21 cellular contexts compared by ENCODE assay signal in the genomic region with DNA sequence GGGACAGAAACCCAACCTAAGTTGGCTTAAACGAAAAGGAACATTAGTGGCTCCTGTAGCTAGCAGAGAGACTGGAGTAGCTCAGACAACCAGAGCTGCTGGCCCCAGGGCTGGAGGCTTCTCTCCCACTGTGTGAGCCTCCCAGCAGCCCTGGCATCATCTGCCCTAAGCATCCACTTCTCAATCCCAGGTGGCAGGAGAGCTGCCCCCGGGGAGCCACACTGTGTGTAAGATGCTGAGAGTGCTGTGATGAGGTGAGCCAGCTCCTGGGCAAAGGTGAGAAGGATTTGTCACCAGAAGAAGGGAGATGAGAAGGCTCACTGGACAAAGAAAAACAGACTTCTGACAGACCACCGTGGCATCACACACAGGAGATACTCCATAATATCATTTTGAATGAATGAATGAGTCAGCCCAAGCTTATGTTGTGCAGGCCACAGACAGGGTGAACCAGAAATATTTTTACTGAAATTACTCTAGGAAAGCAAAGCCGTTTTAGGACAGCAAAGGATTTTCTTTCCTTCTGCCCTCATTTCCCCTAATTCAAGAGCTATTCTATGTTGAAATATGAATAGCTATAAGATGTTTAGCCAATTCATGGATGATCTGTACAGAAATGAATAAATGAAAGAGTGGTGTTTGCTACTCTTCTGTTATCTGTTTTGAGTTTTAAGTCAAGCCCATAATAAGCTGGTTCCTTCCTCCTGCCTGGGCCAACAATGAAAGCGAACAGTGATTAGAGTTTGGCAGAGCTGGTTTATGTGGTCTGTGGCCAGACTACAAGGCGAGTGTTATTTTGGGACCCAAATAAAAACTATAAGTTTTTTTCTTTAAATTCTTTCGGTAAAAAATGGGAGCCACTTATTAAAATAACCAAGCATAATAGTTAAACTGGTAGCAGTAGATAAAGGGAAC. TPM values are rescaled to one million over a fixed set of nuclear protein-coding genes. Genes with fewer than 3 reads are reported as not detected.
A peak's percentile ranks its signal among the peaks of the same experiment; 100 is the strongest.
DNase-seq lines count a peak whose midpoint lies in the region; ATAC-seq and TF ChIP-seq lines count a peak whose summit lies in the region.
"Had no signal": no experiment of that assay in that cellular context is flagged by ENCODE, and none has a peak within 500 bp of the region (broad histone marks: within the 10 kb centered on the region; RNA-seq: fewer than 3 reads in every experiment).

No MANE protein-coding gene starts in this region.

- no peak for TF ChIP-seq CTCF in hepatocyte (IDR thresholded peaks at IDR 0.05; ENCODE audit: poor library complexity)
- TF ChIP-seq CTCF in thoracic aorta (IDR thresholded peaks at IDR 0.05) = no peak

- H4K20me1 ChIP-seq in hepatocyte (ENCODE audit: insufficient read depth, poor library complexity, severe bottlenecking) = no peaks in the 10 kb centered on the region

- no peak overlapping the region for H2AFZ ChIP-seq in hepatocyte

- H3K79me2 ChIP-seq in hepatocyte = no peaks in the 10 kb centered on the region

- peak; percentile 31 for ATAC-seq in left ventricle myocardium superior
- ATAC-seq in Right ventricle myocardium inferior = no peak
- ATAC-seq in thoracic aorta (ENCODE audit: insufficient number of reproducible peaks, low FRiP score, low read depth) = no peak
- ATAC-seq in HG03097 (IDR thresholded peaks at IDR 0.05; ENCODE audit: low FRiP score, unreplicated experiment) = no peak
- ATAC-seq: GM12878; HepG2; naive thymus-derived CD8-positive, alpha-beta T cell; pancreas; sciatic nerve; upper lobe of right lung had no signal

- no peaks in the 10 kb centered on the region for H3K27me3 ChIP-seq in hepatocyte
- H3K27me3 ChIP-seq in thoracic aorta (replicated peaks; ENCODE audit: insufficient read depth) = no peaks in the 10 kb centered on the region
- H3K27me3 ChIP-seq in HAP-1 (ENCODE audit: low read depth) = no peaks in the 10 kb centered on the region
- H3K27me3 ChIP-seq: pancreas, stomach, upper lobe of right lung had no signal

- no peak overlapping the region for H3K4me3 ChIP-seq in hepatocyte
- H3K4me3 ChIP-seq in thoracic aorta = peak overlapping the region; percentile 5
- no peak overlapping the region for H3K4me3 ChIP-seq in HAP-1
- H3K4me3 ChIP-seq: GM12878, pancreas, stomach, upper lobe of right lung had no signal

- H3K36me3 ChIP-seq in hepatocyte (replicated peaks; ENCODE audit: insufficient read depth, low read depth) = no peaks in the 10 kb centered on the region
- no peaks in the 10 kb centered on the region for H3K36me3 ChIP-seq in thoracic aorta
- no peaks in the 10 kb centered on the region for H3K36me3 ChIP-seq in HAP-1 (replicated peaks)
- H3K36me3 ChIP-seq: pancreas, stomach, upper lobe of right lung had no signal

- peak overlapping the region; percentile 10 for H3K27ac ChIP-seq in hepatocyte
- H3K27ac ChIP-seq in thoracic aorta = peak overlapping the region; percentile 70 to 71
- H3K27ac ChIP-seq: pancreas, stomach, upper lobe of right lung had no signal

- intact Hi-C loops in left ventricle myocardium superior (cut with micrococcal nuclease) (loop anchor here (10.0 kb wide), 1 partner anchor 58 kb away; the partner anchor contains the start of gene ECM2), Right ventricle myocardium inferior (cut with DNase I) (no loop called here)

- WGBS in hepatocyte (ENCODE audit: low lambda C conversion rate, missing lambda C conversion rate) = 77% methylated on average over 7 of the region's 7 CpGs

- DNase-seq in left ventricle myocardium superior (no peak), Right ventricle myocardium inferior (ENCODE audit: missing footprints) (no peak), astrocyte of the hippocampus (ENCODE audit: low read depth, low spot score) (peak; percentile 61), hepatocyte (ENCODE audit: low spot score) (no peak), thoracic aorta (ENCODE audit: low spot score) (no peak), HAP-1 (ENCODE audit: low spot score in 2 of 2) (no peak)
- DNase-seq in activated CD8-positive, alpha-beta memory T cell treated with anti-CD3 and anti-CD28 coated beads for 24 hours = no peak
- DNase-seq: activated naive CD4-positive, alpha-beta T cell treated with anti-CD3 and anti-CD28 coated beads, Interleukin-2, amount 10 ng/mL, durations not matched to agents 7 days and 5 days; CD4-positive, alpha-beta T cell; mesendoderm; naive thymus-derived CD8-positive, alpha-beta T cell; NCI-H524 treated with DMSO at 0.1 percent for 48 hours; pancreas; SHP77; stimulated activated CD4-positive, alpha-beta T cell treated with anti-CD3 and anti-CD28 coated beads, Interleukin-1b, Interleukin-23, amount 100 ng/mL, for 48 hours; stomach; upper lobe of right lung had no signal

- no peak overlapping the region for H3K4me2 ChIP-seq in hepatocyte

- H3K9me2 ChIP-seq in hepatocyte (replicated peaks; ENCODE audit: insufficient read depth) = no peaks in the 10 kb centered on the region

- H3K4me1 ChIP-seq in hepatocyte (ENCODE audit: insufficient read depth) = peaks cover 6% of the 10 kb centered on the region
- H3K4me1 ChIP-seq in thoracic aorta (ENCODE audit: control insufficient read depth in 1 of 2, low read depth in 2 of 2) = peaks cover 26 to 66% of the 10 kb centered on the region in 2 donors
- no peaks in the 10 kb centered on the region for H3K4me1 ChIP-seq in HAP-1
- H3K4me1 ChIP-seq: pancreas had no signal

- in situ Hi-C loops in HAP-1 (cut with MboI; ENCODE audit: low sequenced_read_pairs) = no loop called here

- H3K9me3 ChIP-seq in hepatocyte (ENCODE audit: low read depth) (no peaks in the 10 kb centered on the region), thoracic aorta (no peaks in the 10 kb centered on the region), HAP-1 (no peaks in the 10 kb centered on the region)
- H3K9me3 ChIP-seq: pancreas, stomach, upper lobe of right lung had no signal

RNA-seq across cellular contexts. Expression of gene ECM2, which starts 57.4 kb away (rescaled TPM):
- total RNA-seq in left ventricle myocardium superior = 5.3 TPM
- 8.5 TPM for total RNA-seq in Right ventricle myocardium inferior
- 15.9 and 20.8 TPM in 2 replicates for total RNA-seq in hepatocyte
- polyA plus RNA-seq in hepatocyte = 1.1 and 4.0 TPM in 2 replicates
- 10 to 100 TPM; 63.6 to 78.7 TPM for total RNA-seq in thoracic aorta
- total RNA-seq: CD4-positive, alpha-beta T cell; HepG2; naive thymus-derived CD8-positive, alpha-beta T cell had no signal
- polyA plus RNA-seq: naive thymus-derived CD8-positive, alpha-beta T cell had no signal
